ENCODE assay signal across 23 cellular contexts in genomic region chr4:8771258-8771590, GRCh38.
DNase-seq lines count a peak whose midpoint lies in the region; ATAC-seq and TF ChIP-seq lines count a peak whose summit lies in the region.
"Had no signal": no experiment of that assay in that cellular context is flagged by ENCODE, and none has a peak within 500 bp of the region (broad histone marks: within the 10 kb centered on the region; RNA-seq: fewer than 3 reads in every experiment).

No MANE protein-coding gene starts in this region.

- 53% methylated on average over 7 of the region's 8 CpGs for WGBS in SK-N-SH (ENCODE audit: low lambda C conversion rate)

- DNase-seq in SK-N-SH (peak; percentile 60), cardiac septum (ENCODE audit: low spot score) (peak; percentile 71), mucosa of descending colon (peak in 2 of 3 donors; percentile 3 to 31), NCI-H748 (lab: John Stamatoyannopoulos, UW; ENCODE audit: unreplicated experiment) (no peak)
- no peak for DNase-seq in activated CD4-positive, alpha-beta T cell treated with anti-CD3 and anti-CD28 coated beads for 1 hour
- DNase-seq: activated CD4-positive, alpha-beta memory T cell treated with anti-CD3 and anti-CD28 coated beads for 36 hours; activated CD8-positive, alpha-beta memory T cell treated with anti-CD3 and anti-CD28 coated beads, Interleukin-2, amount 50 U/mL, for 48 hours; CD4-positive, alpha-beta T cell; central memory CD4-positive, alpha-beta T cell; hypothalamus; islet precursor cell; NCI-H1048; NCI-H1694 treated with DMSO at 0.1 percent for 48 hours; NCI-H2171 treated with DMSO at 0.1 percent for 48 hours; NCI-H510A treated with DMSO at 0.1 percent for 48 hours; SJCRH30 had no signal

- no peaks in the 10 kb centered on the region for H3K9me3 ChIP-seq in SK-N-SH
- H3K9me3 ChIP-seq in HUES6 (ENCODE audit: control insufficient read depth, insufficient read depth, low read depth, low read length): no peaks in the 10 kb centered on the region
- H3K9me3 ChIP-seq in mucosa of descending colon: no peaks in the 10 kb centered on the region
- H3K9me3 ChIP-seq: SJCRH30, thoracic aorta had no signal

- intact Hi-C loops in cardiac septum (cut with DNase I): no loop called here
- intact Hi-C loops in mucosa of descending colon (cut with DNase I, micrococcal nuclease): no loop called here

- no peaks in the 10 kb centered on the region for H3F3A ChIP-seq in SK-N-SH (replicated peaks; ENCODE audit: insufficient read depth)

- H3K27me3 ChIP-seq in SK-N-SH (ENCODE audit: insufficient read depth) (no peaks in the 10 kb centered on the region), HUES6 (ENCODE audit: control insufficient read depth, insufficient read depth, low read length) (peaks cover 3% of the 10 kb centered on the region; the same call in 1 of the 2 replicates)

- H3K9me2 ChIP-seq in SK-N-SH: no peaks in the 10 kb centered on the region

- H3K27ac ChIP-seq in SK-N-SH (ENCODE audit: low read depth in 2 of 2, low read length in 1 of 2) (peak overlapping the region in 1 of 2 experiments; percentile 28; a peak in 1 of 4 replicates), HUES6 (ENCODE audit: low read depth, low read length) (no peak overlapping the region)
- H3K27ac ChIP-seq: 22Rv1, SJCRH30, thoracic aorta had no signal

- no peaks in the 10 kb centered on the region for H3K36me3 ChIP-seq in SK-N-SH (replicated peaks in 1 of 2; ENCODE audit: control insufficient read depth in 1 of 2, insufficient read depth in 2 of 2, low read length in 1 of 2)
- H3K36me3 ChIP-seq in HUES6 (ENCODE audit: control insufficient read depth, insufficient read depth, low read length): no peaks in the 10 kb centered on the region
- no peaks in the 10 kb centered on the region for H3K36me3 ChIP-seq in mucosa of descending colon (ENCODE audit: low read depth)
- H3K36me3 ChIP-seq: SJCRH30, thoracic aorta had no signal

- H3K4me2 ChIP-seq in SK-N-SH: no peak overlapping the region

- no peak overlapping the region for H2AFZ ChIP-seq in SK-N-SH (ENCODE audit: low read depth)

- TF ChIP-seq RAD21 in SK-N-SH (IDR thresholded peaks at IDR 0.05; ENCODE audit: low read length): no peak

- no peak overlapping the region for H3K4me3 ChIP-seq in SK-N-SH (ENCODE audit: low read depth in 2 of 2, low read length in 1 of 2)
- no peak overlapping the region for H3K4me3 ChIP-seq in HUES6 (ENCODE audit: low read depth, low read length)
- H3K4me3 ChIP-seq in mucosa of descending colon: no peak overlapping the region
- H3K4me3 ChIP-seq: GM12878, SJCRH30, thoracic aorta had no signal

- H4K20me1 ChIP-seq in SK-N-SH (ENCODE audit: insufficient read depth): no peaks in the 10 kb centered on the region

- POLR2A ChIA-PET in SK-N-SH (lab: Yijun Ruan, JAX): no interaction called here

- TF ChIP-seq CTCF in SK-N-SH (IDR thresholded peaks at IDR 0.05): no peak
- no peak for TF ChIP-seq CTCF in mucosa of descending colon (IDR thresholded peaks at IDR 0.05)

- TF ChIP-seq EP300 in SK-N-SH (IDR thresholded peaks at IDR 0.05; ENCODE audit: borderline replicate concordance in 1 of 2, low read depth in 1 of 2, low read length in 1 of 2): no peak

- no peak overlapping the region for H3K9ac ChIP-seq in SK-N-SH
- H3K9ac ChIP-seq in HUES6 (ENCODE audit: low read length): peak overlapping the region; percentile 15

- peaks cover 0 to 22% of the 10 kb centered on the region in 2 experiments; a peak in 1 of 4 replicates for H3K4me1 ChIP-seq in SK-N-SH (ENCODE audit: control insufficient read depth in 1 of 2, insufficient read depth in 2 of 2, low read depth in 1 of 2, low read length in 1 of 2)
- H3K4me1 ChIP-seq in HUES6 (ENCODE audit: control insufficient read depth, insufficient read depth, low read length): peaks cover 11% of the 10 kb centered on the region
- no peaks in the 10 kb centered on the region for H3K4me1 ChIP-seq in mucosa of descending colon (ENCODE audit: low read depth)
- H3K4me1 ChIP-seq: SJCRH30 had no signal

- ATAC-seq in SK-N-SH treated with all-trans-retinoic acid at 6 μM for 48 hours (no peak), mucosa of descending colon (no peak), GM21723 (IDR thresholded peaks at IDR 0.05; ENCODE audit: unreplicated experiment) (no peak)
- ATAC-seq: activated CD4-positive, CD25-positive, alpha-beta regulatory T cell treated with anti-CD3 and anti-CD28 coated beads, Interleukin-2, amount 50 U/mL, for 24 hours; GM12878 had no signal

- no peaks in the 10 kb centered on the region for H3K79me2 ChIP-seq in SK-N-SH (ENCODE audit: insufficient read depth)

- CTCF ChIA-PET in SK-N-SH (lab: Yijun Ruan, JAX): no interaction called here

TF ChIP-seq in SK-N-SH, 30 proteins besides CTCF, POLR2A, EP300 and RAD21 (continues in another document):
- no peak for TF ChIP-seq REST (IDR thresholded peaks at IDR 0.05; ENCODE audit: low read depth, low read length)
- no peak for TF ChIP-seq FOXM1 (IDR thresholded peaks at IDR 0.05; ENCODE audit: low read depth)
- no peak for TF ChIP-seq USF1 (IDR thresholded peaks at IDR 0.05; ENCODE audit: borderline replicate concordance, low read depth)
- no peak for TF ChIP-seq SMC3 (IDR thresholded peaks at IDR 0.05; ENCODE audit: low read depth, low read length)
- no peak for TF ChIP-seq TCF12 (IDR thresholded peaks at IDR 0.05)
- TF ChIP-seq GABPA (IDR thresholded peaks at IDR 0.05; ENCODE audit: low read depth): no peak

TF ChIP-seq in SK-N-SH treated with all-trans-retinoic acid at 6 μM for 48 hours, 23 proteins besides CTCF, POLR2A, EP300 and RAD21 (continues in another document):
- TF ChIP-seq ZNF565 (CRISPR knock-in tag; conservative IDR thresholded peaks at IDR 0.05; ENCODE audit: low read depth) (no peak), ZC3H10 (CRISPR knock-in tag; IDR thresholded peaks at IDR 0.05) (no peak), ZFP30 (CRISPR knock-in tag; IDR thresholded peaks at IDR 0.05) (no peak), CSDC2 (CRISPR knock-in tag; IDR thresholded peaks at IDR 0.05) (no peak), ISL1 (CRISPR knock-in tag; IDR thresholded peaks at IDR 0.05) (no peak), GLIS3 (CRISPR knock-in tag; IDR thresholded peaks at IDR 0.05) (no peak), TOX (CRISPR knock-in tag; IDR thresholded peaks at IDR 0.05; ENCODE audit: borderline replicate concordance) (no peak), ZNF8 (CRISPR knock-in tag; IDR thresholded peaks at IDR 0.05) (no peak), ESRRG (CRISPR knock-in tag; IDR thresholded peaks at IDR 0.05) (no peak), PATZ1 (CRISPR knock-in tag; IDR thresholded peaks at IDR 0.05; ENCODE audit: borderline replicate concordance) (no peak), BACH2 (CRISPR knock-in tag; IDR thresholded peaks at IDR 0.05; ENCODE audit: borderline replicate concordance) (no peak), OSR1 (CRISPR knock-in tag; IDR thresholded peaks at IDR 0.05) (no peak), RARB (CRISPR knock-in tag; IDR thresholded peaks at IDR 0.05) (no peak), PPARA (CRISPR knock-in tag; IDR thresholded peaks at IDR 0.05; ENCODE audit: borderline replicate concordance) (no peak), ARNTL (CRISPR knock-in tag; IDR thresholded peaks at IDR 0.05; ENCODE audit: borderline replicate concordance, low read depth) (no peak), ZFP3 (CRISPR knock-in tag; IDR thresholded peaks at IDR 0.05) (no peak), TSHZ2 (CRISPR knock-in tag; IDR thresholded peaks at IDR 0.05) (no peak)

Comparison
In these comparisons a context has a peak if more than half of its experiments do, and no peak if none do; other contexts are left out.
1. DNase-seq: peak in SK-N-SH (single experiment), cardiac septum (single experiment) and mucosa of descending colon (2 of 3); none in activated CD4-positive, alpha-beta T cell treated with anti-CD3 and anti-CD28 coated beads for 1 hour (single experiment) and NCI-H748 (single experiment).